In genomic region chr1:245462161-245462560, GRCh38 we compare ENCODE assay signal across 1 cellular context.
TF ChIP-seq lines count a peak whose summit lies in the region.

No MANE protein-coding gene starts in this region.

TF ChIP-seq in H1, 55 proteins besides CTCF, POLR2A, EP300 and RAD21:
- no peak for TF ChIP-seq EGR1 (IDR thresholded peaks at IDR 0.05; ENCODE audit: borderline replicate concordance, low read depth, low read length)
- no peak for TF ChIP-seq MAFK (IDR thresholded peaks at IDR 0.05; ENCODE audit: low read depth, low read length)
- TF ChIP-seq, protein P1, sequence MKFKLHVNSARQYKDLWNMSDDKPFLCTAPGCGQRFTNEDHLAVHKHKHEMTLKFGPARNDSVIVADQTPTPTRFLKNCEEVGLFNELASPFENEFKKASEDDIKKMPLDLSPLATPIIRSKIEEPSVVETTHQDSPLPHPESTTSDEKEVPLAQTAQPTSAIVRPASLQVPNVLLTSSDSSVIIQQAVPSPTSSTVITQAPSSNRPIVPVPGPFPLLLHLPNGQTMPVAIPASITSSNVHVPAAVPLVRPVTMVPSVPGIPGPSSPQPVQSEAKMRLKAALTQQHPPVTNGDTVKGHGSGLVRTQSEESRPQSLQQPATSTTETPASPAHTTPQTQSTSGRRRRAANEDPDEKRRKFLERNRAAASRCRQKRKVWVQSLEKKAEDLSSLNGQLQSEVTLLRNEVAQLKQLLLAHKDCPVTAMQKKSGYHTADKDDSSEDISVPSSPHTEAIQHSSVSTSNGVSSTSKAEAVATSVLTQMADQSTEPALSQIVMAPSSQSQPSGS (IDR thresholded peaks at IDR 0.05; ENCODE audit: low read length), result no peak
- TF ChIP-seq SUZ12 (IDR thresholded peaks at IDR 0.05; ENCODE audit: low read length), result no peak
- TF ChIP-seq KDM1A (IDR thresholded peaks at IDR 0.05; ENCODE audit: borderline replicate concordance, low read length), result no peak
- TF ChIP-seq SIN3A (conservative IDR thresholded peaks at IDR 0.05 in 1 of 2, IDR thresholded peaks at IDR 0.05 in 1 of 2; ENCODE audit: low read depth in 1 of 2, low read length in 2 of 2), result no peak
- TF ChIP-seq BRCA1 (IDR thresholded peaks at IDR 0.05; ENCODE audit: low read depth, low read length), result no peak
- TF ChIP-seq YY1 (IDR thresholded peaks at IDR 0.05; ENCODE audit: low read depth, low read length), result no peak
- TF ChIP-seq CBX8 (IDR thresholded peaks at IDR 0.05; ENCODE audit: borderline replicate concordance, low read depth, low read length), result no peak
- TF ChIP-seq SRF (IDR thresholded peaks at IDR 0.05; ENCODE audit: low read depth, low read length), result no peak
- TF ChIP-seq RFX5 (IDR thresholded peaks at IDR 0.05; ENCODE audit: borderline replicate concordance, low read depth, low read length), result no peak
- no peak for TF ChIP-seq FOSL1 (IDR thresholded peaks at IDR 0.05; ENCODE audit: insufficient read depth, low read depth, low read length)
- no peak for TF ChIP-seq HDAC6 (IDR thresholded peaks at IDR 0.05; ENCODE audit: low read depth, low read length)
- TF ChIP-seq POLR2AphosphoS5 (IDR thresholded peaks at IDR 0.05; ENCODE audit: low read depth, low read length), result no peak
